Comparison of ENCODE assay signal across 20 cellular contexts in genomic region chr2:134536312-134536711, GRCh38.
DNase-seq lines count a peak whose midpoint lies in the region; TF ChIP-seq lines count a peak whose summit lies in the region.
"Had no signal": no experiment of that assay in that cellular context is flagged by ENCODE, and none has a peak within 500 bp of the region (broad histone marks: within the 10 kb centered on the region; RNA-seq: fewer than 3 reads in every experiment).

No MANE protein-coding gene starts in this region.

- H3K14ac ChIP-seq in mesenchymal stem cell (ENCODE audit: low read length in 2 of 2): no peak overlapping the region

- peaks cover 0 to 5% of the 10 kb centered on the region in 2 experiments for H3K36me3 ChIP-seq in mesenchymal stem cell (ENCODE audit: control insufficient read depth in 1 of 2, insufficient read depth in 2 of 2, low read depth in 1 of 2, low read length in 2 of 2)
- H3K36me3 ChIP-seq: BLaER1, SJCRH30 had no signal

- H3K4me3 ChIP-seq in mesenchymal stem cell (ENCODE audit: insufficient read depth in 1 of 2, low read depth in 1 of 2, low read length in 2 of 2): no peak overlapping the region
- H3K4me3 ChIP-seq: BLaER1, PC-9, SJCRH30 had no signal

- no peak overlapping the region for H2AK5ac ChIP-seq in mesenchymal stem cell (ENCODE audit: low read length, severe bottlenecking)

- no peak overlapping the region for H3K9ac ChIP-seq in mesenchymal stem cell (ENCODE audit: low read length)
- H3K9ac ChIP-seq: BLaER1 had no signal

- no peak overlapping the region for H3K27ac ChIP-seq in mesenchymal stem cell (ENCODE audit: low read length, poor library complexity, severe bottlenecking)
- H3K27ac ChIP-seq: BLaER1, PC-9, SJCRH30 had no signal

- no peak overlapping the region for H3K4me2 ChIP-seq in mesenchymal stem cell (ENCODE audit: low read length, poor library complexity, severe bottlenecking)
- H3K4me2 ChIP-seq: BLaER1, PC-9 had no signal

- no peak overlapping the region for H2BK12ac ChIP-seq in mesenchymal stem cell (ENCODE audit: low read length in 2 of 2)

- H4K8ac ChIP-seq in mesenchymal stem cell (ENCODE audit: low read length): no peak overlapping the region

- no peak overlapping the region for H2BK5ac ChIP-seq in mesenchymal stem cell (ENCODE audit: low read depth, low read length, poor library complexity, severe bottlenecking)

- peaks cover 62% of the 10 kb centered on the region for H3K4me1 Mint-ChIP-seq in brain

- no peak overlapping the region for H3K18ac ChIP-seq in mesenchymal stem cell (ENCODE audit: low read depth in 1 of 2, low read length in 2 of 2)

- peak overlapping the region in 3 of 5 experiments; percentile 52 to 71 (median 57) for H3K27ac Mint-ChIP-seq in brain
- H3K27ac Mint-ChIP-seq: CD8-positive, alpha-beta T cell had no signal

- H2BK15ac ChIP-seq in mesenchymal stem cell (ENCODE audit: low read depth, poor library complexity, severe bottlenecking): no peak overlapping the region

- TF ChIP-seq CTCF in brain (conservative IDR thresholded peaks at IDR 0.05): no peak

- no peak overlapping the region for H3K4ac ChIP-seq in mesenchymal stem cell (ENCODE audit: low read depth in 1 of 2, low read length in 2 of 2)

- intact Hi-C loops in head of caudate nucleus (cut with DNase I): no loop called here

- no peak overlapping the region for H3K23ac ChIP-seq in mesenchymal stem cell (ENCODE audit: low read length in 2 of 2)

- DNase-seq in ELF-1 (ENCODE audit: low read depth, low spot score) (peak; percentile 15), NCI-H146 (lab: John Stamatoyannopoulos, UW) (peak; percentile 67), mesenchymal stem cell (no peak), head of caudate nucleus (no peak), kidney glomerular epithelial cell (lab: John Stamatoyannopoulos, UW) (no peak), NCI-H187 (lab: John Stamatoyannopoulos, UW) (no peak)
- DNase-seq: CD8-positive, alpha-beta T cell; DMS79 treated with DMSO at 0.1 percent for 48 hours; GDM1; IMR-90; Kasumi-1; MM.1S; NCI-H1092 treated with DMSO at 0.1 percent for 48 hours; NCI-H187 treated with DMSO at 0.1 percent for 48 hours; NCI-H446 treated with DMSO at 0.1 percent for 48 hours; NCI-H774; PC-9; SJCRH30 had no signal

- H3K36me3 Mint-ChIP-seq in brain: no peaks in the 10 kb centered on the region
- H3K36me3 Mint-ChIP-seq: CD8-positive, alpha-beta T cell had no signal

- H4K91ac ChIP-seq in mesenchymal stem cell (ENCODE audit: low read length): peak overlapping the region; percentile 31

- peaks cover 0 to 11% of the 10 kb centered on the region in 2 experiments for H3K27me3 ChIP-seq in mesenchymal stem cell (ENCODE audit: control insufficient read depth in 1 of 2, insufficient read depth in 1 of 2, low read length in 2 of 2)
- H3K27me3 ChIP-seq: BLaER1, SJCRH30 had no signal

- H3K4me1 ChIP-seq in mesenchymal stem cell (ENCODE audit: control insufficient read depth, insufficient read depth, low read depth, low read length): peaks cover 4% of the 10 kb centered on the region
- H3K4me1 ChIP-seq: BLaER1 had no signal

- peaks cover 5% of the 10 kb centered on the region for H3K27me3 Mint-ChIP-seq in brain

- WGBS in mesenchymal stem cell: 86% methylated on average over 7 of the region's 9 CpGs

- peaks cover 30% of the 10 kb centered on the region for H3K79me1 ChIP-seq in mesenchymal stem cell (replicated peaks; ENCODE audit: low read length, poor library complexity, severe bottlenecking)

- H3K9me3 Mint-ChIP-seq in brain: no peaks in the 10 kb centered on the region
- H3K9me3 Mint-ChIP-seq: CD8-positive, alpha-beta T cell had no signal

- H2AFZ ChIP-seq in mesenchymal stem cell (ENCODE audit: low read depth, low read length): no peak overlapping the region
- H2AFZ ChIP-seq: PC-9 had no signal

- H3K9me3 ChIP-seq in mesenchymal stem cell (ENCODE audit: control insufficient read depth, low read length): no peaks in the 10 kb centered on the region
- H3K9me3 ChIP-seq: BLaER1, SJCRH30 had no signal

- no peak overlapping the region for H3K4me3 Mint-ChIP-seq in brain
- H3K4me3 Mint-ChIP-seq: CD8-positive, alpha-beta T cell had no signal

- H2BK120ac ChIP-seq in mesenchymal stem cell (ENCODE audit: low read depth, low read length): no peak overlapping the region

Comparison
In these comparisons a context has a peak if more than half of its experiments do, and no peak if none do; other contexts are left out.
1. DNase-seq: peak in ELF-1 (single experiment) and NCI-H146 (single experiment); none in mesenchymal stem cell (single experiment), head of caudate nucleus (0 of 42), kidney glomerular epithelial cell (single experiment) and NCI-H187 (0 of 2).